ENCODE assay signal across 1 cellular context in genomic region chr20:45289942-45290676, GRCh38.
A peak's percentile ranks its signal among the peaks of the same experiment; 100 is the strongest.
TF ChIP-seq lines count a peak whose summit lies in the region.

No MANE protein-coding gene starts in this region.

TF ChIP-seq in HepG2, 621 proteins besides CTCF, POLR2A, EP300 and RAD21:
- TF ChIP-seq KLF12 (CRISPR knock-in tag; IDR thresholded peaks at IDR 0.05; ENCODE audit: borderline replicate concordance) (0 out of 2 replicates have a peak, but pooled peaks have one; percentile 46), ZNF33B (CRISPR knock-in tag; IDR thresholded peaks at IDR 0.05) (no peak), YEATS4 (CRISPR knock-in tag; IDR thresholded peaks at IDR 0.05; ENCODE audit: borderline replicate concordance) (peak; percentile 31; the same call in 1 of the 2 replicates)
